9 cellular contexts compared by ENCODE assay signal in the genomic region with DNA sequence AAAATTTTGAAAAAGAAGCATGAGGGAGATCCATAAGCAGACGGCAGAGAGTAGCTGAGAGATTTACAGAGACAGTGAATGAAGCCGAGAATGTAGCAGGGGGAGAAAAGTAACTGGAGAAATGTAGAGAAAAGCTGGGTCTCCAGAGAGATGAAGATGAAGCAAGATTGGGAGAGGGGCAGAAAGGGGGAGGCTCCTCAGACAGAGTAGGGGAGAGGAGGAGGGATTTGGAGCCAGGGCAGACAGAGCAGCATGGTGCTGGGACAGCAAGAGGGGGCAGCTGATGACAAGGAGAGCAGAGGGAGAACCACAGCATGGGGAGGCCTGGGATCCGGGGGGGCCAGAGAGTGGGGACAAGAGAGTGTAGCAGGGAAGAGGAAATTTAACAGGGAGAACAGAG. TPM values are rescaled to one million over a fixed set of nuclear protein-coding genes. Genes with fewer than 3 reads are reported as not detected.
DNase-seq lines count a peak whose midpoint lies in the region; ATAC-seq lines count a peak whose summit lies in the region.
"Had no signal": no experiment of that assay in that cellular context is flagged by ENCODE, and none has a peak within 500 bp of the region (broad histone marks: within the 10 kb centered on the region; RNA-seq: fewer than 3 reads in every experiment).

No MANE protein-coding gene starts in this region.

- H3K9ac ChIP-seq in iPS-20b (ENCODE audit: low read depth, low read length), result peak overlapping the region; percentile 95

- peaks cover 13% of the 10 kb centered on the region for H3K4me1 Mint-ChIP-seq in activated CD8-positive, alpha-beta T cell treated with anti-CD3 and anti-CD28 coated beads, Interleukin-2, amount 10 ng/mL, durations not matched to agents 7 days and 5 days (ENCODE audit: low read depth)
- peaks cover 8 to 11% of the 10 kb centered on the region in 2 donors for H3K4me1 Mint-ChIP-seq in stimulated activated naive B cell treated with anti-CD40 and anti-IgM and Interleukin-4, amounts not matched to agents 10 μg/mL and 1 μg/mL and 100 μg/mL, for 72 hours

- peak overlapping the region; percentile 97 for H3K4me3 Mint-ChIP-seq in activated CD8-positive, alpha-beta T cell treated with anti-CD3 and anti-CD28 coated beads, Interleukin-2, amount 10 ng/mL, durations not matched to agents 7 days and 5 days
- H3K4me3 Mint-ChIP-seq in stimulated activated naive B cell treated with anti-CD40 and anti-IgM and Interleukin-4, amounts not matched to agents 10 μg/mL and 1 μg/mL and 100 μg/mL, for 72 hours, result peak overlapping the region; percentile 88 to 90

- DNase-seq in NCI-H146 (lab: John Stamatoyannopoulos, UW) (peak; percentile 5), NCI-H146 treated with DMSO at 0.1 percent for 48 hours (lab: John Stamatoyannopoulos, UW; ENCODE audit: unreplicated experiment) (no peak), SIG-M5 treated with dmso at 0.1 percent for 504 hours (lab: John Stamatoyannopoulos, UW; ENCODE audit: unreplicated experiment) (no peak)
- DNase-seq in activated CD8-positive, alpha-beta T cell treated with anti-CD3 and anti-CD28 coated beads, Interleukin-2, amount 10 ng/mL, durations not matched to agents 7 days and 5 days, result no peak
- DNase-seq in stimulated activated naive B cell treated with anti-CD40 and anti-IgM and Interleukin-4, amounts not matched to agents 10 μg/mL and 1 μg/mL and 100 μg/mL, for 72 hours, result no peak
- no peak for DNase-seq in stimulated activated CD4-positive, alpha-beta T cell treated with anti-CD3 and anti-CD28 coated beads, Interleukin-4, amount 100 ng/mL, for 24 hours
- DNase-seq: aorta had no signal

- H3K4me3 ChIP-seq in iPS-20b (ENCODE audit: low read length), result peak overlapping the region; percentile 93

- H3K36me3 Mint-ChIP-seq in activated CD8-positive, alpha-beta T cell treated with anti-CD3 and anti-CD28 coated beads, Interleukin-2, amount 10 ng/mL, durations not matched to agents 7 days and 5 days (ENCODE audit: low read depth), result peaks cover 41% of the 10 kb centered on the region
- peaks cover 33 to 47% of the 10 kb centered on the region in 2 donors for H3K36me3 Mint-ChIP-seq in stimulated activated naive B cell treated with anti-CD40 and anti-IgM and Interleukin-4, amounts not matched to agents 10 μg/mL and 1 μg/mL and 100 μg/mL, for 72 hours

- H3K9me3 Mint-ChIP-seq in activated CD8-positive, alpha-beta T cell treated with anti-CD3 and anti-CD28 coated beads, Interleukin-2, amount 10 ng/mL, durations not matched to agents 7 days and 5 days (ENCODE audit: insufficient read depth), result peaks cover 29% of the 10 kb centered on the region
- peaks cover 11 to 12% of the 10 kb centered on the region in 2 donors for H3K9me3 Mint-ChIP-seq in stimulated activated naive B cell treated with anti-CD40 and anti-IgM and Interleukin-4, amounts not matched to agents 10 μg/mL and 1 μg/mL and 100 μg/mL, for 72 hours

- H3K27ac Mint-ChIP-seq in activated CD8-positive, alpha-beta T cell treated with anti-CD3 and anti-CD28 coated beads, Interleukin-2, amount 10 ng/mL, durations not matched to agents 7 days and 5 days, result peak overlapping the region; percentile 99
- H3K27ac Mint-ChIP-seq in stimulated activated naive B cell treated with anti-CD40 and anti-IgM and Interleukin-4, amounts not matched to agents 10 μg/mL and 1 μg/mL and 100 μg/mL, for 72 hours, result peak overlapping the region; percentile 97

- no peaks in the 10 kb centered on the region for H3K27me3 Mint-ChIP-seq in activated CD8-positive, alpha-beta T cell treated with anti-CD3 and anti-CD28 coated beads, Interleukin-2, amount 10 ng/mL, durations not matched to agents 7 days and 5 days (ENCODE audit: low read depth)
- H3K27me3 Mint-ChIP-seq in stimulated activated naive B cell treated with anti-CD40 and anti-IgM and Interleukin-4, amounts not matched to agents 10 μg/mL and 1 μg/mL and 100 μg/mL, for 72 hours, result no peaks in the 10 kb centered on the region

- H3K27me3 ChIP-seq in iPS-20b (ENCODE audit: insufficient read depth, low read length), result no peaks in the 10 kb centered on the region

- CTCF ChIA-PET in activated CD8-positive, alpha-beta T cell treated with anti-CD3 and anti-CD28 coated beads, Interleukin-2, amount 10 ng/mL, durations not matched to agents 7 days and 5 days (lab: Charles Lee), result no interaction called here

- ATAC-seq in activated CD8-positive, alpha-beta T cell treated with anti-CD3 and anti-CD28 coated beads, Interleukin-2, amount 10 ng/mL, durations not matched to agents 7 days and 5 days, result no peak
- peak; percentile 28 to 30 for ATAC-seq in stimulated activated naive B cell treated with anti-CD40 and anti-IgM and Interleukin-4, amounts not matched to agents 10 μg/mL and 1 μg/mL and 100 μg/mL, for 72 hours (replicated peaks)
- no peak for ATAC-seq in HG03460 (IDR thresholded peaks at IDR 0.05; ENCODE audit: unreplicated experiment)

- H3K36me3 ChIP-seq in iPS-20b (ENCODE audit: insufficient read depth, low read depth, low read length), result peaks cover 8% of the 10 kb centered on the region; the same call in 1 of the 2 replicates

- POLR2A ChIA-PET in activated CD8-positive, alpha-beta T cell treated with anti-CD3 and anti-CD28 coated beads, Interleukin-2, amount 10 ng/mL, durations not matched to agents 7 days and 5 days (lab: Charles Lee), result interaction anchor here (1.0 kb wide), 1 partner anchor 10 kb away, joined by 4 read pairs; no protein-coding TSS in a partner anchor

- H3K4me1 ChIP-seq in iPS-20b (ENCODE audit: insufficient read depth, low read length), result peaks cover 5% of the 10 kb centered on the region; the same call in 1 of the 2 replicates

- peaks cover 23% of the 10 kb centered on the region for H3K9me3 ChIP-seq in iPS-20b (ENCODE audit: insufficient read depth, low read depth, low read length)

- peak overlapping the region; percentile 0 for H3K27ac ChIP-seq in iPS-20b (ENCODE audit: low read length)

RNA-seq across cellular contexts. Expression of a gene that starts 0.9 kb away (rescaled TPM):
- 1 to 10 TPM; 1.5 to 1.6 TPM for total RNA-seq in activated CD8-positive, alpha-beta T cell treated with anti-CD3 and anti-CD28 coated beads, Interleukin-2, amount 10 ng/mL, durations not matched to agents 7 days and 5 days

RNA-seq across cellular contexts. Expression of a gene that starts 32.7 kb away (rescaled TPM):
- 10 to 100 TPM; 15.0 to 17.6 TPM for total RNA-seq in activated CD8-positive, alpha-beta T cell treated with anti-CD3 and anti-CD28 coated beads, Interleukin-2, amount 10 ng/mL, durations not matched to agents 7 days and 5 days

RNA-seq across cellular contexts. Expression of a gene that starts 40.0 kb away (rescaled TPM):
- total RNA-seq in activated CD8-positive, alpha-beta T cell treated with anti-CD3 and anti-CD28 coated beads, Interleukin-2, amount 10 ng/mL, durations not matched to agents 7 days and 5 days, result 10 to 100 TPM; 15.2 to 15.7 TPM

Comparison
In these comparisons a context has a peak if more than half of its experiments do, and no peak if none do; other contexts are left out.
1. ATAC-seq: peak in stimulated activated naive B cell treated with anti-CD40 and anti-IgM and Interleukin-4, amounts not matched to agents 10 μg/mL and 1 μg/mL and 100 μg/mL, for 72 hours (2 of 2); none in activated CD8-positive, alpha-beta T cell treated with anti-CD3 and anti-CD28 coated beads, Interleukin-2, amount 10 ng/mL, durations not matched to agents 7 days and 5 days (single experiment) and HG03460 (single experiment).